Comparison of ENCODE assay signal across 27 cellular contexts in the genomic region with DNA sequence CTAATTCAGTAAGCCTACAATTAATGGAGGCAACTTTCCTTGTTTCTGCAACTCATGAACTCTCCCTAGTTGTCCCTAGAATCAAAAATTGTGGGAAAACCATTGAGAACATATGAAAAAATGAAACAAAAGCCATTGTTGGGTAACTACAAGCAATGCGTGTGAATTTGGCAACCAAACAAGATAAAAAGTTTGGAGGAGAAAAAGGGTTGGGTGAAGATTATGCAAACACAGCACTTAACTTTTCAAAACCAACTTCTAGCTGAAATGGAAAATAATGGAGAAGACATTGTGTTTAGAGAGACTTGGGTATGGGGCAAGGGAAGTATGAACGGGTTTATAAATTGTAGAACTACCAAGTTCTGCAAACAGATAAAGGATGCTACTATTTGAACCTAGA.
A peak's percentile ranks its signal among the peaks of the same experiment; 100 is the strongest.
DNase-seq lines count a peak whose midpoint lies in the region; ATAC-seq, FAIRE-seq and TF ChIP-seq lines count a peak whose summit lies in the region.
"Had no signal": no experiment of that assay in that cellular context is flagged by ENCODE, and none has a peak within 500 bp of the region (broad histone marks: within the 10 kb centered on the region; RNA-seq: fewer than 3 reads in every experiment).

No MANE protein-coding gene starts in this region.

- 0% methylated on average over 2 of the region's 2 CpGs for WGBS in K562 (ENCODE audit: insufficient coverage, low coverage, missing lambda C conversion rate)

- peaks cover 45% of the 10 kb centered on the region for H3K4me1 ChIP-seq in left ventricle myocardium inferior
- no peaks in the 10 kb centered on the region for H3K4me1 ChIP-seq in K562 (replicated peaks in 1 of 2; ENCODE audit: control insufficient read depth in 2 of 2, insufficient read depth in 2 of 2, low read length in 2 of 2)
- H3K4me1 ChIP-seq in neutrophil (ENCODE audit: control insufficient read depth in 1 of 2, insufficient read depth in 1 of 2, low read depth in 1 of 2, low read length in 1 of 2): peaks cover 66 to 72% of the 10 kb centered on the region in 2 experiments
- H3K4me1 ChIP-seq in effector memory CD4-positive, alpha-beta T cell (ENCODE audit: control insufficient read depth, insufficient read depth, low read length, poor library complexity, severe bottlenecking): peaks cover 3% of the 10 kb centered on the region

- no TSS peak for BruUV-seq in K562 (replicated peaks; lab: Mats Ljungman, UMichigan)

- CTCF ChIA-PET in K562 (lab: Yijun Ruan, JAX; ENCODE audit: low intra/inter-chr PET ratio): no interaction called here

- FAIRE-seq in K562 (lab: Jason Lieb, UNC): no peak
- FAIRE-seq: astrocyte, GM12878 had no signal

- ATAC-seq in left cardiac atrium: no peak
- no peak for ATAC-seq in K562
- no peak for ATAC-seq in GM21367 (IDR thresholded peaks at IDR 0.05; ENCODE audit: unreplicated experiment)
- no peak for ATAC-seq in activated T-cell treated with anti-CD3 and anti-CD28 coated beads, Interleukin-2, amount 50 U/mL, for 72 hours (replicated peaks in 1 of 2)
- ATAC-seq: GM12878; heart right ventricle; left ventricle myocardium superior; stimulated activated naive CD8-positive, alpha-beta T cell treated with anti-CD3 and anti-CD28 coated beads, Interleukin-15, amount 100 ng/mL, for 72 hours had no signal

- intact Hi-C loops in left ventricle myocardium inferior (cut with micrococcal nuclease): no loop called here
- intact Hi-C loops in left cardiac atrium (cut with DNase I): loop anchor here in 1 of 2 donors (10.0 kb wide), 1 partner anchor 209 kb away; no protein-coding TSS in a partner anchor
- intact Hi-C loops in K562 (cut with micrococcal nuclease): no loop called here

- no peak overlapping the region for H3K9ac ChIP-seq in K562 (ENCODE audit: insufficient read depth in 1 of 2, low read depth in 2 of 2, low read length in 2 of 2)
- H3K9ac ChIP-seq: neural progenitor cell, SK-N-SH had no signal

- H3K4me1 Mint-ChIP-seq in activated T-cell treated with anti-CD3 and anti-CD28 coated beads, Interleukin-2, amount 50 U/mL, for 72 hours (ENCODE audit: low read depth): peaks cover 26% of the 10 kb centered on the region

- no peak overlapping the region for H3K4me3 Mint-ChIP-seq in activated T-cell treated with anti-CD3 and anti-CD28 coated beads, Interleukin-2, amount 50 U/mL, for 72 hours
- H3K4me3 Mint-ChIP-seq: activated B cell treated with CpG ODN at 0.5 μM for 24 hours; activated CD4-positive, alpha-beta memory T cell treated with anti-CD3 and anti-CD28 coated beads, Interleukin-2, amount 10 ng/mL, durations not matched to agents 7 days and 5 days; activated naive CD4-positive, alpha-beta T cell treated with anti-CD3 and anti-CD28 coated beads for 36 hours; neural progenitor cell had no signal

- H3K27ac ChIP-seq in left ventricle myocardium inferior (replicated peaks): peak overlapping the region; percentile 43
- H3K27ac ChIP-seq in K562 (ENCODE audit: extremely low read depth, low read depth, low read length): no peak overlapping the region
- H3K27ac ChIP-seq in neutrophil: peak overlapping the region; percentile 81
- H3K27ac ChIP-seq in effector memory CD4-positive, alpha-beta T cell (ENCODE audit: insufficient read depth, low read length, poor library complexity, severe bottlenecking): no peak overlapping the region
- H3K27ac ChIP-seq: neural progenitor cell had no signal

- no peaks in the 10 kb centered on the region for H3K9me1 ChIP-seq in K562 (ENCODE audit: control insufficient read depth, insufficient read depth, low read length)

- H3K9me3 Mint-ChIP-seq in activated T-cell treated with anti-CD3 and anti-CD28 coated beads, Interleukin-2, amount 50 U/mL, for 72 hours: peaks cover 5 to 8% of the 10 kb centered on the region in 2 donors

- H3K36me3 Mint-ChIP-seq in activated T-cell treated with anti-CD3 and anti-CD28 coated beads, Interleukin-2, amount 50 U/mL, for 72 hours (ENCODE audit: insufficient read depth in 2 of 2): peaks cover 10 to 12% of the 10 kb centered on the region in 2 donors

- no peak overlapping the region for H3K4me2 ChIP-seq in K562 (ENCODE audit: insufficient read depth, low read length)
- H3K4me2 ChIP-seq: neural progenitor cell, SK-N-SH had no signal

- no peaks in the 10 kb centered on the region for H3K27me3 Mint-ChIP-seq in activated T-cell treated with anti-CD3 and anti-CD28 coated beads, Interleukin-2, amount 50 U/mL, for 72 hours (ENCODE audit: low read depth)
- H3K27me3 Mint-ChIP-seq: activated B cell treated with CpG ODN at 0.5 μM for 24 hours; activated CD4-positive, alpha-beta memory T cell treated with anti-CD3 and anti-CD28 coated beads, Interleukin-2, amount 10 ng/mL, durations not matched to agents 7 days and 5 days; CD4-positive, alpha-beta memory T cell; stimulated activated naive CD8-positive, alpha-beta T cell treated with anti-CD3 and anti-CD28 coated beads, Interleukin-15, amount 100 ng/mL, for 72 hours had no signal

- TF ChIP-seq CTCF in left ventricle myocardium inferior (IDR thresholded peaks at IDR 0.05; ENCODE audit: borderline replicate concordance) (no peak), K562 (IDR thresholded peaks at IDR 0.05 in 2 of 3, conservative IDR thresholded peaks at IDR 0.05 in 1 of 3; ENCODE audit: insufficient read depth in 2 of 3, low read depth in 1 of 3, low read length in 3 of 3) (no peak), neutrophil (IDR thresholded peaks at IDR 0.05) (no peak)

- POLR2A ChIA-PET in K562 (lab: Yijun Ruan, JAX): no interaction called here

- H3K27me3 ChIP-seq in left ventricle myocardium inferior (ENCODE audit: low read depth): no peaks in the 10 kb centered on the region
- H3K27me3 ChIP-seq in K562 (ENCODE audit: control insufficient read depth in 2 of 2, insufficient read depth in 2 of 2, low read length in 2 of 2): no peaks in the 10 kb centered on the region; a peak in 1 of 5 replicates
- H3K27me3 ChIP-seq in neutrophil: no peaks in the 10 kb centered on the region
- H3K27me3 ChIP-seq in effector memory CD4-positive, alpha-beta T cell (replicated peaks; ENCODE audit: control insufficient read depth, insufficient read depth, low read length, poor library complexity, severe bottlenecking): no peaks in the 10 kb centered on the region
- H3K27me3 ChIP-seq: heart right ventricle, neural progenitor cell had no signal

- H3K9me3 ChIP-seq in left ventricle myocardium inferior (replicated peaks) (peaks cover 18% of the 10 kb centered on the region), K562 (replicated peaks; ENCODE audit: control insufficient read depth, insufficient read depth, low read depth, low read length) (no peaks in the 10 kb centered on the region), neutrophil (no peaks in the 10 kb centered on the region)
- no peaks in the 10 kb centered on the region for H3K9me3 ChIP-seq in effector memory CD4-positive, alpha-beta T cell (ENCODE audit: control insufficient read depth, low read length)

- no peak for DNase-seq in left ventricle myocardium inferior
- no peak for DNase-seq in left cardiac atrium
- DNase-seq in K562 (ENCODE audit: extremely low read depth in 1 of 4, low spot score in 3 of 4): no peak
- DNase-seq in GF-D8 (lab: John Stamatoyannopoulos, UW): no peak
- DNase-seq in effector memory CD4-positive, alpha-beta T cell: no peak
- DNase-seq in activated T-cell treated with anti-CD3 and anti-CD28 coated beads, Interleukin-2, amount 50 U/mL, for 72 hours: no peak
- DNase-seq: activated B cell treated with CpG ODN at 0.5 μM for 24 hours; activated CD4-positive, alpha-beta memory T cell treated with anti-CD3 and anti-CD28 coated beads, Interleukin-2, amount 10 ng/mL, durations not matched to agents 7 days and 5 days; activated naive CD4-positive, alpha-beta T cell treated with anti-CD3 and anti-CD28 coated beads for 36 hours; activated T-cell treated with anti-CD3 and anti-CD28 coated beads, Interleukin-2, amount 50 U/mL, for 1 hour; CD4-positive, alpha-beta memory T cell; DMS53; effector CD8-positive, alpha-beta T cell; heart right ventricle; KBM-7; left ventricle myocardium superior; NCI-H1048; NCI-H1930; SK-N-SH; stimulated activated CD4-positive, alpha-beta T cell treated with anti-CD3 and anti-CD28 coated beads, Interleukin-4, amount 100 ng/mL, for 4 hours; stimulated activated naive CD8-positive, alpha-beta T cell treated with anti-CD3 and anti-CD28 coated beads, Interleukin-15, amount 100 ng/mL, for 72 hours; T-helper 9 cell had no signal

- no peak for TF ChIP-seq POLR2A in K562 (conservative IDR thresholded peaks at IDR 0.05)

- in situ Hi-C loops in K562 (cut with MboI): no loop called here

- no peak for TF ChIP-seq EP300 in K562 (IDR thresholded peaks at IDR 0.05; ENCODE audit: low read length)

- H3K27ac Mint-ChIP-seq in activated T-cell treated with anti-CD3 and anti-CD28 coated beads, Interleukin-2, amount 50 U/mL, for 72 hours: no peak overlapping the region
- H3K27ac Mint-ChIP-seq: activated B cell treated with CpG ODN at 0.5 μM for 24 hours; activated CD4-positive, alpha-beta memory T cell treated with anti-CD3 and anti-CD28 coated beads, Interleukin-2, amount 10 ng/mL, durations not matched to agents 7 days and 5 days; activated naive CD4-positive, alpha-beta T cell treated with anti-CD3 and anti-CD28 coated beads for 36 hours; neural progenitor cell; stimulated activated naive CD8-positive, alpha-beta T cell treated with anti-CD3 and anti-CD28 coated beads, Interleukin-15, amount 100 ng/mL, for 72 hours had no signal

- H3K4me3 ChIP-seq in left ventricle myocardium inferior (no peak overlapping the region), K562 (no peak overlapping the region), neutrophil (ENCODE audit: low read depth in 1 of 2, low read length in 1 of 2) (peak overlapping the region in 1 of 2 experiments; percentile 0)
- no peak overlapping the region for H3K4me3 ChIP-seq in effector memory CD4-positive, alpha-beta T cell (ENCODE audit: insufficient read depth, low read depth, low read length, poor library complexity, severe bottlenecking)
- H3K4me3 ChIP-seq: GM12878, heart right ventricle, neural progenitor cell had no signal

- H4K20me1 ChIP-seq in K562 (replicated peaks; ENCODE audit: control insufficient read depth, insufficient read depth, low read length): no peaks in the 10 kb centered on the region

- H2AFZ ChIP-seq in K562 (ENCODE audit: low read depth, low read length): no peak overlapping the region
- H2AFZ ChIP-seq: neural progenitor cell had no signal

- H3K79me2 ChIP-seq in K562 (ENCODE audit: control insufficient read depth, insufficient read depth, low read length): no peaks in the 10 kb centered on the region

- no peak for TF ChIP-seq RAD21 in K562 (CRISPR knock-in tag; conservative IDR thresholded peaks at IDR 0.05 in 1 of 2, IDR thresholded peaks at IDR 0.05 in 1 of 2)

- H3K36me3 ChIP-seq in left ventricle myocardium inferior: peaks cover 6% of the 10 kb centered on the region
- H3K36me3 ChIP-seq in K562 (ENCODE audit: control insufficient read depth, insufficient read depth, low read length): no peaks in the 10 kb centered on the region
- no peaks in the 10 kb centered on the region for H3K36me3 ChIP-seq in neutrophil
- no peaks in the 10 kb centered on the region for H3K36me3 ChIP-seq in effector memory CD4-positive, alpha-beta T cell (ENCODE audit: control insufficient read depth, insufficient read depth, low read length)
- H3K36me3 ChIP-seq: heart right ventricle, neural progenitor cell had no signal

TF ChIP-seq in K562, 482 proteins besides CTCF, POLR2A, EP300 and RAD21 (continues in another document):
- TF ChIP-seq ZNF316 (IDR thresholded peaks at IDR 0.05) (peak; percentile 25; the same call in 1 of the 2 replicates), PHF8 (IDR thresholded peaks at IDR 0.05; ENCODE audit: borderline replicate concordance, low read length) (no peak)

Comparison
In these comparisons a context has a peak if more than half of its experiments do, and no peak if none do; other contexts are left out.
1. H3K27ac ChIP-seq: peak in left ventricle myocardium inferior (single experiment) and neutrophil (single experiment); none in K562 (single experiment) and effector memory CD4-positive, alpha-beta T cell (single experiment).